ENCODE assay signal across 11 cellular contexts in the genomic region with DNA sequence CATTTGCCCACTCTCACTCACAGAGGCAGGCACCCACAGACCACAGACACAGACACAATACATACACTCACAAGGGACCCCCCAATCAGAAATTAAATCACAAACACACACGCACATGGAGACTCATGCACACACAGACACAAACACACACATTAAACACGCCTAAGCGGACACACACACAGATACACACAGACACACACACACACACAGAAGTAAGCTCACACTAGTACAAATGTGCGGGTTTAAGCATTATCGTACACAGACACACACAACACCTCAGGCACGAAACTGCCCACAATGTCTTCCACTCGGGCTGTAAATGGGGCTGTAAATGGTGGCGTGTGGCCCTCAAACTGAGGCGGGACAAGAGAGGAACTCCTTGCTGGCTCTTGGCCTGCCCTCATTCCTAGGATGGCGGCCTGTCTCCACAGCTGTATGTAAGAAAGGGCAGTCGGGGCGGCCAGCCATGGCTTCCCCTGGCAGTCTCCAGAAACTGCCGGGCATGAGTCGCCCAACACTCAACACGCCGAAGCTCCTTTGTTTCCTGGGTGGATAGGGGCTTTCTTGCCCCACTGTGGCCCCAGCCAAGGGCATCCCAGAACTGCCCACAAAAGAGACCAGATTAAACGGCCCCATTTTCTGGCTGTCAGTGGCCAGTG. TPM values are rescaled to one million over a fixed set of nuclear protein-coding genes. Genes with fewer than 3 reads are reported as not detected.
A peak's percentile ranks its signal among the peaks of the same experiment; 100 is the strongest.
DNase-seq lines count a peak whose midpoint lies in the region; ATAC-seq and TF ChIP-seq lines count a peak whose summit lies in the region.
"Had no signal": no experiment of that assay in that cellular context is flagged by ENCODE, and none has a peak within 500 bp of the region (broad histone marks: within the 10 kb centered on the region; RNA-seq: fewer than 3 reads in every experiment).

No MANE protein-coding gene starts in this region.

- peak overlapping the region; percentile 76 to 94 (median 91) for H3K27ac Mint-ChIP-seq in CD14-positive monocyte

- ATAC-seq in omental fat pad (ENCODE audit: low FRiP score) (peak; percentile 42), HG02763 (IDR thresholded peaks at IDR 0.05; ENCODE audit: unreplicated experiment) (no peak), GM21717 (IDR thresholded peaks at IDR 0.05; ENCODE audit: unreplicated experiment) (no peak)

- no peaks in the 10 kb centered on the region for H3K9me3 ChIP-seq in Karpas-422 (ENCODE audit: low read length)
- H3K9me3 ChIP-seq: left lung had no signal

- intact Hi-C loops in CD14-positive monocyte (cut with micrococcal nuclease): no loop called here

- H3K9ac ChIP-seq in Karpas-422 (ENCODE audit: low read length): peak overlapping the region; percentile 62

- H3K4me1 ChIP-seq in Karpas-422 (ENCODE audit: low read length): peaks cover 10% of the 10 kb centered on the region
- H3K4me1 ChIP-seq: left lung had no signal

- H3K36me3 Mint-ChIP-seq in CD14-positive monocyte: peaks cover 3 to 6% of the 10 kb centered on the region in 2 donors

- peaks cover 54% of the 10 kb centered on the region for H3K4me1 Mint-ChIP-seq in CD14-positive monocyte

- TF ChIP-seq CTCF in CD14-positive monocyte (IDR thresholded peaks at IDR 0.05): no peak
- no peak for TF ChIP-seq CTCF in coronary artery (IDR thresholded peaks at IDR 0.05)
- no peak for TF ChIP-seq CTCF in omental fat pad (IDR thresholded peaks at IDR 0.05)

- H3K9me2 ChIP-seq in Karpas-422 (replicated peaks; ENCODE audit: insufficient read depth, low read length): no peaks in the 10 kb centered on the region

- H3K27me3 ChIP-seq in Karpas-422 (ENCODE audit: low read length): no peaks in the 10 kb centered on the region
- H3K27me3 ChIP-seq: left lung had no signal

- peak overlapping the region in 1 of 2 donors; percentile 33 for H3K4me3 Mint-ChIP-seq in CD14-positive monocyte

- H3K27ac ChIP-seq in Karpas-422 (ENCODE audit: low read length) (peak overlapping the region; percentile 38), coronary artery (peak overlapping the region; percentile 60 to 84)

- no peaks in the 10 kb centered on the region for H3K36me3 ChIP-seq in Karpas-422 (ENCODE audit: insufficient read depth, low read length)
- H3K36me3 ChIP-seq: left lung had no signal

- H3K9me3 Mint-ChIP-seq in CD14-positive monocyte: peaks cover 0 to 2% (median 0%) of the 10 kb centered on the region in 7 donors

- DNase-seq in CD14-positive monocyte (ENCODE audit: low spot score) (no peak), Karpas-422 (no peak), coronary artery (ENCODE audit: low spot score) (no peak), omental fat pad (ENCODE audit: low spot score) (no peak), NCI-H187 (lab: John Stamatoyannopoulos, UW) (no peak)
- no peak for DNase-seq in stimulated activated CD4-positive, alpha-beta T cell treated with anti-CD3 and anti-CD28 coated beads, Interleukin-2, amount 100 ng/mL, for 24 hours
- DNase-seq: COR-L47; stimulated activated CD8-positive, alpha-beta memory T cell treated with anti-CD3 and anti-CD28 coated beads, Interleukin-4, amount 100 ng/mL, for 48 hours had no signal

- peak overlapping the region; percentile 66 for H3K4me2 ChIP-seq in Karpas-422 (ENCODE audit: low read depth, low read length, poor library complexity, severe bottlenecking)

- no peaks in the 10 kb centered on the region for H3K79me2 ChIP-seq in Karpas-422 (ENCODE audit: low read length)

- H3K27me3 Mint-ChIP-seq in CD14-positive monocyte (ENCODE audit: low read depth in 3 of 3): peaks cover 0 to 3% (median 0%) of the 10 kb centered on the region in 3 donors

- H4K20me1 ChIP-seq in Karpas-422 (ENCODE audit: insufficient read depth, low read depth, low read length): no peaks in the 10 kb centered on the region

- H3K4me3 ChIP-seq in Karpas-422 (ENCODE audit: low read length) (peak overlapping the region; percentile 56), coronary artery (peak overlapping the region; percentile 64)

- peak overlapping the region; percentile 83 for H2AFZ ChIP-seq in Karpas-422 (ENCODE audit: low read length)

RNA-seq across cellular contexts. Expression of gene NBDY, which starts 53.9 kb away (rescaled TPM):
- 10 to 100 TPM; 22.1 to 24.9 TPM for polyA plus RNA-seq in CD14-positive monocyte
- 4.9 and 20.5 TPM in 2 replicates for total RNA-seq in Karpas-422 (2014; rRNA removed; shearing (Covaris generic); ENCODE audit: low replicate concordance)
- 10 to 100 TPM in 2 of 4 donors, 1 to 10 TPM in 2; 7.7 to 12.6 (median 9.4) TPM for total RNA-seq in omental fat pad
